Comparison of ENCODE assay signal across 8 cellular contexts in genomic region chr10:28533571-28534304, GRCh38. TPM values are rescaled to one million over a fixed set of nuclear protein-coding genes. Genes with fewer than 3 reads are reported as not detected.
A peak's percentile ranks its signal among the peaks of the same experiment; 100 is the strongest.
DNase-seq lines count a peak whose midpoint lies in the region; ATAC-seq and TF ChIP-seq lines count a peak whose summit lies in the region.

No MANE protein-coding gene starts in this region.

- H4K20me1 ChIP-seq in OCI-LY1 (ENCODE audit: insufficient read depth, low read length) (no peaks in the 10 kb centered on the region), fibroblast of lung (ENCODE audit: control insufficient read depth, extremely low read depth, insufficient read depth, low read length) (peaks cover 3% of the 10 kb centered on the region)

- peaks cover 64 to 81% of the 10 kb centered on the region in 2 donors for H3K4me1 Mint-ChIP-seq in natural killer cell
- H3K4me1 Mint-ChIP-seq in stimulated activated memory B cell treated with anti-CD40 and anti-IgM and Interleukin-4, amounts not matched to agents 10 μg/mL and 1 μg/mL and 100 μg/mL, for 72 hours = peaks cover 50% of the 10 kb centered on the region

- peak overlapping the region; percentile 92 for H3K9ac ChIP-seq in OCI-LY1 (ENCODE audit: low read length)
- H3K9ac ChIP-seq in fibroblast of lung (ENCODE audit: insufficient read depth, low read length) = peak overlapping the region; percentile 100

- no peak overlapping the region for H2AFZ ChIP-seq in OCI-LY1 (ENCODE audit: low read length)
- no peak overlapping the region for H2AFZ ChIP-seq in fibroblast of lung (ENCODE audit: low read length)

- no peaks in the 10 kb centered on the region for H3K9me2 ChIP-seq in OCI-LY1 (ENCODE audit: low read depth, low read length)

- H3K27me3 ChIP-seq in OCI-LY1 (ENCODE audit: insufficient read depth, low read length) (no peaks in the 10 kb centered on the region), fibroblast of lung (ENCODE audit: control insufficient read depth, insufficient read depth, low read length) (no peaks in the 10 kb centered on the region)

- H3K27me3 Mint-ChIP-seq in natural killer cell (ENCODE audit: low read depth in 2 of 2) = no peaks in the 10 kb centered on the region
- no peaks in the 10 kb centered on the region for H3K27me3 Mint-ChIP-seq in stimulated activated memory B cell treated with anti-CD40 and anti-IgM and Interleukin-4, amounts not matched to agents 10 μg/mL and 1 μg/mL and 100 μg/mL, for 72 hours

- H3K27ac ChIP-seq in OCI-LY1 (ENCODE audit: low read depth, low read length, poor library complexity, severe bottlenecking) (peak overlapping the region; percentile 49), fibroblast of lung (ENCODE audit: insufficient read depth, low read length) (peak overlapping the region; percentile 89)

- peak overlapping the region; percentile 72 for H3K4me2 ChIP-seq in OCI-LY1 (ENCODE audit: low read length)
- peak overlapping the region; percentile 71 for H3K4me2 ChIP-seq in fibroblast of lung (ENCODE audit: extremely low read depth, insufficient read depth, low read length)

- peak overlapping the region; percentile 100 for H3K27ac Mint-ChIP-seq in natural killer cell
- H3K27ac Mint-ChIP-seq in stimulated activated memory B cell treated with anti-CD40 and anti-IgM and Interleukin-4, amounts not matched to agents 10 μg/mL and 1 μg/mL and 100 μg/mL, for 72 hours = peak overlapping the region; percentile 98

- 0 out of 2 replicates have a peak, but pooled peaks cover 3% of the 10 kb centered on the region for H3F3A ChIP-seq in OCI-LY1 (ENCODE audit: insufficient read depth, low read length)

- intact Hi-C loops in natural killer cell (cut with micrococcal nuclease) = loop anchor here (5.0 to 10.0 kb wide), 4 partner anchors 1291 to 1994 kb away; partner anchors contain the start of genes ABI1, ACBD5 and MASTL

- peaks cover 35% of the 10 kb centered on the region for H3K4me1 ChIP-seq in OCI-LY1 (ENCODE audit: insufficient read depth, low read length, severe bottlenecking)
- peaks cover 2% of the 10 kb centered on the region for H3K4me1 ChIP-seq in fibroblast of lung (ENCODE audit: control insufficient read depth, extremely low read depth, insufficient read depth, low read length)

- H3K4me3 Mint-ChIP-seq in natural killer cell = peak overlapping the region; percentile 100
- H3K4me3 Mint-ChIP-seq in stimulated activated memory B cell treated with anti-CD40 and anti-IgM and Interleukin-4, amounts not matched to agents 10 μg/mL and 1 μg/mL and 100 μg/mL, for 72 hours = peak overlapping the region; percentile 97

- peak; percentile 25 for ATAC-seq in HG02840 (IDR thresholded peaks at IDR 0.05; ENCODE audit: low FRiP score, unreplicated experiment)
- ATAC-seq in natural killer cell = peak; percentile 13 to 23 (median 22)
- ATAC-seq in stimulated activated memory B cell treated with anti-CD40 and anti-IgM and Interleukin-4, amounts not matched to agents 10 μg/mL and 1 μg/mL and 100 μg/mL, for 72 hours = peak; percentile 55

- H3K79me2 ChIP-seq in OCI-LY1 (ENCODE audit: insufficient read depth, low read length) (peaks cover 47% of the 10 kb centered on the region), fibroblast of lung (ENCODE audit: control insufficient read depth, insufficient read depth, low read length) (peaks cover 70% of the 10 kb centered on the region)

- H3K36me3 ChIP-seq in OCI-LY1 (ENCODE audit: insufficient read depth, low read length) = peaks cover 47% of the 10 kb centered on the region
- peaks cover 9% of the 10 kb centered on the region for H3K36me3 ChIP-seq in fibroblast of lung (ENCODE audit: control insufficient read depth, insufficient read depth, low read length)

- TF ChIP-seq CTCF in GM10266 (IDR thresholded peaks at IDR 0.05; ENCODE audit: control insufficient read depth, insufficient read depth, low read depth, missing control alignments) (no peak), OCI-LY1 (IDR thresholded peaks at IDR 0.05; ENCODE audit: low read length) (no peak), fibroblast of lung (conservative IDR thresholded peaks at IDR 0.05 in 1 of 2, IDR thresholded peaks at IDR 0.05 in 1 of 2; ENCODE audit: low read depth in 1 of 2, low read length in 2 of 2) (no peak), natural killer cell (IDR thresholded peaks at IDR 0.05) (no peak)

- DNase-seq in GM10266 (ENCODE audit: extremely low spot score) (peak; percentile 72), fibroblast of lung (ENCODE audit: low read depth in 2 of 2) (peak; percentile 36 to 58), natural killer cell (peak; percentile 57), SIG-M5 treated with dmso at 0.1 percent for 504 hours (lab: John Stamatoyannopoulos, UW; ENCODE audit: unreplicated experiment) (no peak)
- peak; percentile 50 to 53 for DNase-seq in activated T-helper 1 cell treated with anti-CD3 and anti-CD28 coated beads, Interleukin-2, amount 50 U/mL, for 16 hours (ENCODE audit: low read depth in 1 of 2, low spot score in 1 of 2)

- no peaks in the 10 kb centered on the region for H3K9me3 Mint-ChIP-seq in natural killer cell
- no peaks in the 10 kb centered on the region for H3K9me3 Mint-ChIP-seq in stimulated activated memory B cell treated with anti-CD40 and anti-IgM and Interleukin-4, amounts not matched to agents 10 μg/mL and 1 μg/mL and 100 μg/mL, for 72 hours

- H3K4me3 ChIP-seq in OCI-LY1 (ENCODE audit: low read depth, low read length, poor library complexity, severe bottlenecking) = peak overlapping the region; percentile 83
- peak overlapping the region; percentile 88 to 94 (median 92) for H3K4me3 ChIP-seq in fibroblast of lung (replicated peaks in 1 of 4; ENCODE audit: control extremely low read depth in 1 of 4, insufficient read depth in 1 of 4, low read depth in 3 of 4, low read length in 4 of 4)

- peaks cover 18% of the 10 kb centered on the region for H3K36me3 Mint-ChIP-seq in natural killer cell
- peaks cover 46% of the 10 kb centered on the region for H3K36me3 Mint-ChIP-seq in stimulated activated memory B cell treated with anti-CD40 and anti-IgM and Interleukin-4, amounts not matched to agents 10 μg/mL and 1 μg/mL and 100 μg/mL, for 72 hours

- no peaks in the 10 kb centered on the region for H3K9me3 ChIP-seq in OCI-LY1 (ENCODE audit: low read length)
- no peaks in the 10 kb centered on the region for H3K9me3 ChIP-seq in fibroblast of lung (ENCODE audit: control insufficient read depth, insufficient read depth, low read depth, low read length)

RNA-seq across cellular contexts. Expression of gene WAC, which starts 0.8 kb away (rescaled TPM):
- total RNA-seq in fibroblast of lung (52.4 and 65.7 TPM in 2 replicates), natural killer cell (100 to 1,000 TPM; 225 to 245 (median 226) TPM)
- polyA plus RNA-seq in fibroblast of lung = 76.1 and 94.2 TPM in 2 replicates
- 41.9 and 53.1 TPM in 2 replicates for polyA plus RNA-seq in fibroblast of lung (2012)
- 20.3 and 38.6 TPM in 2 replicates for polyA minus RNA-seq in fibroblast of lung (ENCODE audit: low replicate concordance)
